ENCODE assay signal across 22 cellular contexts in genomic region chr4:1664141-1664540, GRCh38.
"Had no signal": no experiment of that assay in that cellular context is flagged by ENCODE, and none has a peak within 500 bp of the region (broad histone marks: within the 10 kb centered on the region; RNA-seq: fewer than 3 reads in every experiment).

No MANE protein-coding gene starts in this region.

- H3K36me3 ChIP-seq: esophagus muscularis mucosa, gastrocnemius medialis, heart left ventricle, left ventricle myocardium inferior, lower lobe of right lung had no signal

- H3K4me1 Mint-ChIP-seq: immature natural killer cell had no signal

- H3K36me3 Mint-ChIP-seq: immature natural killer cell had no signal

- DNase-seq: dermis blood vessel endothelial cell; dorsolateral prefrontal cortex; effector CD4-positive, alpha-beta T cell; effector memory CD4-positive, alpha-beta T cell; foreskin fibroblast; foreskin melanocyte; gastrocnemius medialis; heart left ventricle; hypothalamus; immature natural killer cell; islet precursor cell; kidney; kidney glomerular epithelial cell; left colon; left ventricle myocardium inferior; lower lobe of right lung; mesenchymal stem cell; midbrain had no signal

- H3K4me3 Mint-ChIP-seq: immature natural killer cell had no signal

- H3K27ac Mint-ChIP-seq: immature natural killer cell had no signal

- H3K27me3 ChIP-seq: dorsolateral prefrontal cortex, esophagus muscularis mucosa, gastrocnemius medialis, heart left ventricle, hepatocyte had no signal

- H3K27ac ChIP-seq: coronary artery, dorsolateral prefrontal cortex, esophagus muscularis mucosa, gastrocnemius medialis, heart left ventricle, hepatocyte, left ventricle myocardium inferior, lower lobe of right lung had no signal

- ATAC-seq: gastrocnemius medialis, heart left ventricle, left colon, left lobe of liver, lower lobe of right lung had no signal

- H3K79me2 ChIP-seq: hepatocyte had no signal

- H3K4me3 ChIP-seq: coronary artery, dorsolateral prefrontal cortex, esophagus muscularis mucosa, gastrocnemius medialis, heart left ventricle, hepatocyte, left ventricle myocardium inferior, lower lobe of right lung had no signal

- H3K4me1 ChIP-seq: gastrocnemius medialis, lower lobe of right lung had no signal

- H3K4me2 ChIP-seq: hepatocyte had no signal

- H2AFZ ChIP-seq: hepatocyte had no signal

- H3K9me3 Mint-ChIP-seq: immature natural killer cell had no signal

- H3K9me3 ChIP-seq: esophagus muscularis mucosa, gastrocnemius medialis, heart left ventricle, left ventricle myocardium inferior, lower lobe of right lung had no signal
